16 cellular contexts compared by ENCODE assay signal in genomic region chr2:218326315-218326714, GRCh38. TPM values are rescaled to one million over a fixed set of nuclear protein-coding genes. Genes with fewer than 3 reads are reported as not detected.
DNase-seq lines count a peak whose midpoint lies in the region; ATAC-seq, FAIRE-seq and TF ChIP-seq lines count a peak whose summit lies in the region.
"Had no signal": no experiment of that assay in that cellular context is flagged by ENCODE, and none has a peak within 500 bp of the region (broad histone marks: within the 10 kb centered on the region; RNA-seq: fewer than 3 reads in every experiment).

No MANE protein-coding gene starts in this region.

- H3K4me2 ChIP-seq in A549 (0 out of 3 replicates have a peak overlapping the region, but pooled peaks have one; percentile 2), PC-9 (peak overlapping the region; percentile 88; the same call in 1 of the 2 replicates)

- TF ChIP-seq CTCF in A549 (IDR thresholded peaks at IDR 0.05) = no peak
- TF ChIP-seq CTCF in PC-9 (conservative IDR thresholded peaks at IDR 0.05) = no peak
- TF ChIP-seq CTCF in nephron (IDR thresholded peaks at IDR 0.05; ENCODE audit: unreplicated experiment in 3 of 3) = no peak
- no peak for TF ChIP-seq CTCF in BE2C (IDR thresholded peaks at IDR 0.05; ENCODE audit: low read depth, low read length)

- CTCF ChIA-PET in A549 (lab: Yijun Ruan, JAX) (interaction anchor here (0.6 to 6.3 kb wide), 5 partner anchors 10 to 37 kb away, joined by 3 to 28 read pairs (median 3); partner anchors contain the start of gene CATIP), PC-9 (lab: Charles Lee) (no interaction called here)
- CTCF ChIA-PET in CD4-positive, alpha-beta memory T cell (lab: Charles Lee; ENCODE audit: partially characterized antibody) = interaction anchor here (1.1 to 2.2 kb wide), 3 partner anchors 24 to 53 kb away, joined by 3 to 8 read pairs (median 7); partner anchors contain the start of gene CATIP

- no peak for TF ChIP-seq POLR2A in A549 (IDR thresholded peaks at IDR 0.05; ENCODE audit: low read length)

- no peaks in the 10 kb centered on the region for H3K36me3 ChIP-seq in CD4-positive, alpha-beta memory T cell (ENCODE audit: insufficient read depth, low read length)
- no peaks in the 10 kb centered on the region for H3K36me3 ChIP-seq in PC-9 (ENCODE audit: low read depth)
- H3K36me3 ChIP-seq in BE2C = no peaks in the 10 kb centered on the region
- H3K36me3 ChIP-seq: SJSA1 had no signal

- WGBS in A549 (ENCODE audit: missing lambda C conversion rate) = 82% methylated on average over 2 of the region's 2 CpGs

- no peaks in the 10 kb centered on the region for H3K27me3 ChIP-seq in CD4-positive, alpha-beta memory T cell (ENCODE audit: insufficient read depth, low read length)
- no peaks in the 10 kb centered on the region for H3K27me3 ChIP-seq in PC-9 (ENCODE audit: insufficient read depth, low read depth)
- H3K27me3 ChIP-seq in BE2C = no peaks in the 10 kb centered on the region
- H3K27me3 ChIP-seq: SJSA1 had no signal

- TF ChIP-seq EP300 in A549 (IDR thresholded peaks at IDR 0.05) = no peak

- H3K79me2 ChIP-seq in PC-9 (ENCODE audit: low read depth) = peaks cover 25% of the 10 kb centered on the region

- intact Hi-C loops in CD4-positive, alpha-beta memory T cell (cut with micrococcal nuclease) = no loop called here
- intact Hi-C loops in PC-9 (cut with micrococcal nuclease; ENCODE audit: unreplicated experiment) = no loop called here

- H3K36me3 Mint-ChIP-seq in CD4-positive, alpha-beta memory T cell = no peaks in the 10 kb centered on the region
- no peaks in the 10 kb centered on the region for H3K36me3 Mint-ChIP-seq in nephron (ENCODE audit: low read depth)
- H3K36me3 Mint-ChIP-seq: IgD-negative memory B cell had no signal

- FAIRE-seq in A549 (lab: Jason Lieb, UNC) = no peak
- FAIRE-seq: GM19239, H54 had no signal

- H3K9me3 ChIP-seq in A549 = no peaks in the 10 kb centered on the region
- H3K9me3 ChIP-seq in CD4-positive, alpha-beta memory T cell (ENCODE audit: control insufficient read depth in 1 of 2, low read length in 2 of 2) = no peaks in the 10 kb centered on the region
- H3K9me3 ChIP-seq in PC-9 (ENCODE audit: insufficient read depth, low read depth) = no peaks in the 10 kb centered on the region
- H3K9me3 ChIP-seq in BE2C = no peaks in the 10 kb centered on the region
- H3K9me3 ChIP-seq: SJSA1 had no signal

- H3K27ac Mint-ChIP-seq in CD4-positive, alpha-beta memory T cell = peak overlapping the region in 4 of 7 donors; percentile 29 to 58 (median 50)
- H3K27ac Mint-ChIP-seq in nephron = peak overlapping the region; percentile 45 to 88 (median 79)
- H3K27ac Mint-ChIP-seq: HFFc6 had no signal

- no peaks in the 10 kb centered on the region for H3K9me3 Mint-ChIP-seq in CD4-positive, alpha-beta memory T cell
- no peaks in the 10 kb centered on the region for H3K9me3 Mint-ChIP-seq in nephron
- H3K9me3 Mint-ChIP-seq: HFFc6, IgD-negative memory B cell had no signal

- H3F3A ChIP-seq in PC-9 (ENCODE audit: insufficient read depth, low read depth) = peaks cover 24% of the 10 kb centered on the region

- no peaks in the 10 kb centered on the region for H3K9me2 ChIP-seq in PC-9 (ENCODE audit: insufficient read depth)

- H3K4me1 Mint-ChIP-seq in CD4-positive, alpha-beta memory T cell = peaks cover 9 to 35% (median 27%) of the 10 kb centered on the region in 4 donors
- H3K4me1 Mint-ChIP-seq in nephron = peaks cover 75% of the 10 kb centered on the region

- BruUV-seq in PC-9 (replicated peaks; lab: Mats Ljungman, UMichigan) = no TSS peak

- DNase-seq in A549 (ENCODE audit: low read depth in 1 of 2, low spot score in 1 of 2) = no peak
- peak in 1 of 5 donors; percentile 13 for DNase-seq in CD4-positive, alpha-beta memory T cell
- no peak for DNase-seq in PC-9
- DNase-seq in nucleus accumbens (lab: John Stamatoyannopoulos, UW) = no peak
- DNase-seq in NCI-H1048 (lab: John Stamatoyannopoulos, UW) = no peak
- no peak for DNase-seq in BE2C
- DNase-seq: HFFc6, NCI-H1436 treated with DMSO at 0.1 percent for 48 hours, NCI-H510A treated with DMSO at 0.1 percent for 48 hours, NCI-H82 had no signal

- TF ChIP-seq RAD21 in A549 (conservative IDR thresholded peaks at IDR 0.05 in 1 of 2, IDR thresholded peaks at IDR 0.05 in 1 of 2) = no peak

- no peaks in the 10 kb centered on the region for H4K20me1 ChIP-seq in PC-9 (ENCODE audit: insufficient read depth)

- H3K27ac ChIP-seq in A549 = no peak overlapping the region; a peak in 1 of 6 replicates
- H3K27ac ChIP-seq in CD4-positive, alpha-beta memory T cell (ENCODE audit: low read depth, low read length) = no peak overlapping the region
- H3K27ac ChIP-seq in PC-9 = no peak overlapping the region
- H3K27ac ChIP-seq: SJSA1 had no signal

- ATAC-seq in A549 = no peak

- peak overlapping the region in 1 of 8 donors; percentile 6 for H3K4me3 Mint-ChIP-seq in CD4-positive, alpha-beta memory T cell
- peak overlapping the region; percentile 55 to 72 (median 61) for H3K4me3 Mint-ChIP-seq in nephron
- H3K4me3 Mint-ChIP-seq: HFFc6 had no signal

- H3K4me1 ChIP-seq in A549 = peaks cover 32% of the 10 kb centered on the region
- H3K4me1 ChIP-seq in CD4-positive, alpha-beta memory T cell (ENCODE audit: insufficient read depth, low read length) = peaks cover 23% of the 10 kb centered on the region
- H3K4me1 ChIP-seq in PC-9 (replicated peaks; ENCODE audit: insufficient read depth) = peaks cover 29% of the 10 kb centered on the region
- peaks cover 27% of the 10 kb centered on the region for H3K4me1 ChIP-seq in BE2C

- no peak overlapping the region for H3K4me3 ChIP-seq in A549
- no peak overlapping the region for H3K4me3 ChIP-seq in CD4-positive, alpha-beta memory T cell (ENCODE audit: low read length in 2 of 2)
- no peak overlapping the region for H3K4me3 ChIP-seq in PC-9
- H3K4me3 ChIP-seq in BE2C (ENCODE audit: low read depth, low read length) = no peak overlapping the region
- H3K4me3 ChIP-seq: SJSA1 had no signal

- POLR2A ChIA-PET in A549 (lab: Yijun Ruan, JAX) (no interaction called here), PC-9 (lab: Charles Lee; ENCODE audit: unreplicated experiment) (no interaction called here)
- POLR2A ChIA-PET in CD4-positive, alpha-beta memory T cell (lab: Charles Lee; ENCODE audit: partially characterized antibody) = interaction anchor here (0.9 to 1.6 kb wide), 2 partner anchors 9 to 23 kb away, joined by 4 read pairs; no protein-coding TSS in a partner anchor

- no peak overlapping the region for H2AFZ ChIP-seq in PC-9

- peaks cover 0 to 2% of the 10 kb centered on the region in 2 donors for H3K27me3 Mint-ChIP-seq in CD4-positive, alpha-beta memory T cell
- H3K27me3 Mint-ChIP-seq in nephron (ENCODE audit: low read depth) = peaks cover 16% of the 10 kb centered on the region

RNA-seq across cellular contexts. Expression of gene CATIP, which starts 30.3 kb away (rescaled TPM):
- polyA plus RNA-seq in A549 (2011; rRNA removed) = 0.17 and 0.41 TPM in 2 replicates
- 0.14 and 0.20 TPM in 2 replicates for polyA plus RNA-seq in A549 (2012; cell fraction: cytosol; rRNA removed)
- 0.33 and 0.34 TPM in 2 replicates for polyA plus RNA-seq in A549 (2012; cell fraction: nucleus; rRNA removed)
- polyA plus RNA-seq in A549 (2017; fragmentation: RNase III; extraction: RNeasy Plus Mini Kit Qiagen cat#74134 plus additional on column Dnase treatment) = 0.09 to 0.15 TPM in 2 of 3 replicates, not detected in the other
- polyA minus RNA-seq in A549 (2011; rRNA and poly(A)+ RNA removed) = 1.9 and 2.0 TPM in 2 replicates
- not detected for total RNA-seq in CD4-positive, alpha-beta memory T cell
- not detected for polyA plus RNA-seq in CD4-positive, alpha-beta memory T cell
- total RNA-seq in PC-9 (2021) = 1.1 and 2.4 TPM in 2 replicates
- polyA plus RNA-seq in BE2C (2012; ENCODE audit: insufficient read depth, insufficient read length, low read depth) = not detected
- total RNA-seq: HFFc6, HT-29, SJSA1 had no signal

RNA-seq across cellular contexts. Expression of gene TMBIM1, which starts 34.0 kb away (rescaled TPM):
- 61.4 and 91.5 TPM in 2 replicates for polyA plus RNA-seq in A549 (2011; rRNA removed)
- 53.4 and 80.7 TPM in 2 replicates for polyA plus RNA-seq in A549 (2012; cell fraction: cytosol; rRNA removed)
- 65.6 and 87.6 TPM in 2 replicates for polyA plus RNA-seq in A549 (2012; cell fraction: nucleus; rRNA removed)
- 66.6 to 72.1 TPM (median 70.4 TPM) in 3 replicates for polyA plus RNA-seq in A549 (2017; fragmentation: RNase III; extraction: RNeasy Plus Mini Kit Qiagen cat#74134 plus additional on column Dnase treatment)
- 66.4 and 78.9 TPM in 2 replicates for polyA minus RNA-seq in A549 (2011; rRNA and poly(A)+ RNA removed)
- total RNA-seq in CD4-positive, alpha-beta memory T cell = 100 to 1,000 TPM; 140 to 144 TPM
- polyA plus RNA-seq in CD4-positive, alpha-beta memory T cell = 100 to 1,000 TPM; 176 to 220 TPM
- 172 and 187 TPM in 2 replicates for total RNA-seq in PC-9 (2021)
- 3.5 TPM for polyA plus RNA-seq in BE2C (2012; ENCODE audit: insufficient read depth, insufficient read length, low read depth)

RNA-seq across cellular contexts. Expression of gene SLC11A1, which starts 55.8 kb away (rescaled TPM):
- polyA plus RNA-seq in A549 (2011; rRNA removed) = 0.36 and 0.52 TPM in 2 replicates
- 0.21 and 0.22 TPM in 2 replicates for polyA plus RNA-seq in A549 (2012; cell fraction: cytosol; rRNA removed)
- 0.55 and 2.4 TPM in 2 replicates for polyA plus RNA-seq in A549 (2012; cell fraction: nucleus; rRNA removed)
- 0.11 to 0.18 TPM (median 0.14 TPM) in 3 replicates for polyA plus RNA-seq in A549 (2017; fragmentation: RNase III; extraction: RNeasy Plus Mini Kit Qiagen cat#74134 plus additional on column Dnase treatment)
- polyA minus RNA-seq in A549 (2011; rRNA and poly(A)+ RNA removed) = 1.2 and 1.5 TPM in 2 replicates
- 1 to 10 TPM; 1.3 to 1.9 TPM for total RNA-seq in CD4-positive, alpha-beta memory T cell
- under 1 TPM; 0.37 to 0.92 TPM for polyA plus RNA-seq in CD4-positive, alpha-beta memory T cell
- 0.35 and 0.44 TPM in 2 replicates for total RNA-seq in PC-9 (2021)
- 1.4 TPM for polyA plus RNA-seq in BE2C (2012; ENCODE audit: insufficient read depth, insufficient read length, low read depth)

RNA-seq across cellular contexts. Expression of gene PNKD, which starts 56.0 kb away (rescaled TPM):
- polyA plus RNA-seq in A549 (2011; rRNA removed) = 46.2 and 52.6 TPM in 2 replicates
- 101 and 104 TPM in 2 replicates for polyA plus RNA-seq in A549 (2012; cell fraction: cytosol; rRNA removed)
- 71.2 and 85.9 TPM in 2 replicates for polyA plus RNA-seq in A549 (2012; cell fraction: nucleus; rRNA removed)
- 47.2 to 51.7 TPM (median 51.6 TPM) in 3 replicates for polyA plus RNA-seq in A549 (2017; fragmentation: RNase III; extraction: RNeasy Plus Mini Kit Qiagen cat#74134 plus additional on column Dnase treatment)
- 21.0 and 26.5 TPM in 2 replicates for polyA minus RNA-seq in A549 (2011; rRNA and poly(A)+ RNA removed)
- total RNA-seq in CD4-positive, alpha-beta memory T cell = 10 to 100 TPM; 31.1 to 33.6 TPM
- polyA plus RNA-seq in CD4-positive, alpha-beta memory T cell = 100 to 1,000 TPM in 1 of 2 donors, 10 to 100 TPM in 1; 84.3 to 101 TPM
- total RNA-seq in PC-9 (2021) = 94.7 and 102 TPM in 2 replicates
- 212 TPM for polyA plus RNA-seq in BE2C (2012; ENCODE audit: insufficient read depth, insufficient read length, low read depth)

RNA-seq across cellular contexts. Expression of gene AAMP, which starts 56.4 kb away (rescaled TPM):
- polyA plus RNA-seq in A549 (2011; rRNA removed) (71.3 and 82.0 TPM in 2 replicates), A549 (2017; fragmentation: RNase III; extraction: RNeasy Plus Mini Kit Qiagen cat#74134 plus additional on column Dnase treatment) (165 to 173 TPM (median 168 TPM) in 3 replicates)
- polyA plus RNA-seq in A549 (2012; cell fraction: cytosol; rRNA removed) = 178 and 187 TPM in 2 replicates
- 208 and 219 TPM in 2 replicates for polyA plus RNA-seq in A549 (2012; cell fraction: nucleus; rRNA removed)
- 53.9 and 65.4 TPM in 2 replicates for polyA minus RNA-seq in A549 (2011; rRNA and poly(A)+ RNA removed)
- total RNA-seq in CD4-positive, alpha-beta memory T cell = 10 to 100 TPM; 66.2 to 66.3 TPM
- polyA plus RNA-seq in CD4-positive, alpha-beta memory T cell = 100 to 1,000 TPM in 1 of 2 donors, 10 to 100 TPM in 1; 78.9 to 101 TPM
- 126 and 165 TPM in 2 replicates for total RNA-seq in PC-9 (2021)
- polyA plus RNA-seq in BE2C (2012; ENCODE audit: insufficient read depth, insufficient read length, low read depth) = 322 TPM
